9 cellular contexts compared by ENCODE assay signal in the genomic region with DNA sequence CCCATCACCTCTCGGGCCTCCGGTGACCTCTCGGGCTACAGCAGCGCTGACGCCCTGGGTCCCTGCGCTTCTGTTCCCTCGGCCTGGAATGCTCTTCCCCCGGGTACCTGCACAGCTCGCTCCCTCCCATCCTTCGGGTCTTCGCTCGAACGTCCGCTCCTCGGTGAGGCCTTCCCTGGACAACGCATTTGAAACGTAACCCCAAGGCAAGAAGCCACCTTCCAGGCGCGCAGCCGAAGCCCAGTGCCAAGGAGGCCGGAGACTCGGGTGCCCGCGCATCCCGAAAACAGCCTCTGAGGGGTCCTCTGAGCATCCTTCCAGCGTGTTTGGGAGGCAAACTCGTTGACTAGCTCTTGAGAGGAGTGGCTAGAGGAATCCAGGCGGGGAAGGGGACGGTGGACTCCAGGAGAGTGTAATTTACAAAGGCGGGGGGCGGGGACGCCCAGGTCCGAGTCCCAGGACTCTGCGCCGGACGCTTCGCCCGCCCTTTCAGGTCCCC.
A peak's percentile ranks its signal among the peaks of the same experiment; 100 is the strongest.
DNase-seq lines count a peak whose midpoint lies in the region; ATAC-seq and TF ChIP-seq lines count a peak whose summit lies in the region.
"Had no signal": no experiment of that assay in that cellular context is flagged by ENCODE, and none has a peak within 500 bp of the region (broad histone marks: within the 10 kb centered on the region; RNA-seq: fewer than 3 reads in every experiment).

No MANE protein-coding gene starts in this region.

- no peak for TF ChIP-seq CTCF in brain (conservative IDR thresholded peaks at IDR 0.05)
- no peak for TF ChIP-seq CTCF in thyroid gland (IDR thresholded peaks at IDR 0.05)

- no peaks in the 10 kb centered on the region for H3K36me3 Mint-ChIP-seq in activated CD4-positive, alpha-beta T cell treated with anti-CD3 and anti-CD28 coated beads, Interleukin-2, amount 10 ng/mL, durations not matched to agents 7 days and 5 days (ENCODE audit: low read depth)
- no peaks in the 10 kb centered on the region for H3K36me3 Mint-ChIP-seq in brain

- H3K27ac ChIP-seq in thyroid gland, result no peak overlapping the region
- H3K27ac ChIP-seq: VCaP had no signal

- no peaks in the 10 kb centered on the region for H3K9me3 ChIP-seq in thyroid gland

- TF ChIP-seq POLR2A in thyroid gland (IDR thresholded peaks at IDR 0.05), result no peak

- WGBS in thyroid gland, 2 donors, result 0 to 1% methylated on average over 5 to 19 of the region's 38 CpGs

- intact Hi-C loops in thyroid gland (cut with DNase I), result no loop called here

- POLR2A ChIA-PET in activated CD4-positive, alpha-beta T cell treated with anti-CD3 and anti-CD28 coated beads, Interleukin-2, amount 10 ng/mL, durations not matched to agents 7 days and 5 days (lab: Charles Lee), result no interaction called here

- H3K4me3 ChIP-seq in thyroid gland (replicated peaks in 1 of 3), result peak overlapping the region in 2 of 3 donors; percentile 8 to 34

- ATAC-seq in GM18519 (IDR thresholded peaks at IDR 0.05; ENCODE audit: low FRiP score, unreplicated experiment) (no peak), HG03097 (IDR thresholded peaks at IDR 0.05; ENCODE audit: low FRiP score, unreplicated experiment) (no peak)

- H3K27me3 ChIP-seq in thyroid gland, result peaks cover 4% of the 10 kb centered on the region

- peaks cover 22% of the 10 kb centered on the region for H3K4me1 Mint-ChIP-seq in activated CD4-positive, alpha-beta T cell treated with anti-CD3 and anti-CD28 coated beads, Interleukin-2, amount 10 ng/mL, durations not matched to agents 7 days and 5 days
- H3K4me1 Mint-ChIP-seq in brain, result peaks cover 28% of the 10 kb centered on the region

- H3K27ac Mint-ChIP-seq in activated CD4-positive, alpha-beta T cell treated with anti-CD3 and anti-CD28 coated beads, Interleukin-2, amount 10 ng/mL, durations not matched to agents 7 days and 5 days, result no peak overlapping the region
- peak overlapping the region in 2 of 5 experiments; percentile 50 to 77 for H3K27ac Mint-ChIP-seq in brain

- CTCF ChIA-PET in activated CD4-positive, alpha-beta T cell treated with anti-CD3 and anti-CD28 coated beads, Interleukin-2, amount 10 ng/mL, durations not matched to agents 7 days and 5 days (lab: Charles Lee), result no interaction called here

- no peaks in the 10 kb centered on the region for H3K9me3 Mint-ChIP-seq in activated CD4-positive, alpha-beta T cell treated with anti-CD3 and anti-CD28 coated beads, Interleukin-2, amount 10 ng/mL, durations not matched to agents 7 days and 5 days
- peaks cover 0 to 4% (median 0%) of the 10 kb centered on the region in 5 experiments for H3K9me3 Mint-ChIP-seq in brain

- H3K27me3 Mint-ChIP-seq in activated CD4-positive, alpha-beta T cell treated with anti-CD3 and anti-CD28 coated beads, Interleukin-2, amount 10 ng/mL, durations not matched to agents 7 days and 5 days, result peaks cover 35% of the 10 kb centered on the region
- peaks cover 68% of the 10 kb centered on the region for H3K27me3 Mint-ChIP-seq in brain

- DNase-seq in activated CD4-positive, alpha-beta T cell treated with anti-CD3 and anti-CD28 coated beads, Interleukin-2, amount 10 ng/mL, durations not matched to agents 7 days and 5 days, result no peak
- DNase-seq in activated CD4-positive, alpha-beta T cell treated with anti-CD3 and anti-CD28 coated beads for 1 hour, result no peak
- DNase-seq in kidney glomerular epithelial cell (lab: John Stamatoyannopoulos, UW) (peak; percentile 1), thyroid gland (peak; percentile 2 to 6), D341Med (ENCODE audit: low spot score) (no peak)

- H3K36me3 ChIP-seq in thyroid gland, result no peaks in the 10 kb centered on the region

- peak overlapping the region; percentile 45 for H3K4me3 Mint-ChIP-seq in activated CD4-positive, alpha-beta T cell treated with anti-CD3 and anti-CD28 coated beads, Interleukin-2, amount 10 ng/mL, durations not matched to agents 7 days and 5 days
- H3K4me3 Mint-ChIP-seq in brain, result peak overlapping the region; percentile 85 to 95 (median 90)

- H3K4me1 ChIP-seq in thyroid gland, result peaks cover 24 to 28% of the 10 kb centered on the region in 2 donors

Comparison
In these comparisons a context has a peak if more than half of its experiments do, and no peak if none do; other contexts are left out.
1. DNase-seq: peak in kidney glomerular epithelial cell (single experiment) and thyroid gland (2 of 2); none in activated CD4-positive, alpha-beta T cell treated with anti-CD3 and anti-CD28 coated beads, Interleukin-2, amount 10 ng/mL, durations not matched to agents 7 days and 5 days (single experiment), activated CD4-positive, alpha-beta T cell treated with anti-CD3 and anti-CD28 coated beads for 1 hour (single experiment) and D341Med (single experiment).